ENCODE assay signal across 14 cellular contexts in genomic region chr2:207115715-207116364, GRCh38. TPM values are rescaled to one million over a fixed set of nuclear protein-coding genes. Genes with fewer than 3 reads are reported as not detected.
A peak's percentile ranks its signal among the peaks of the same experiment; 100 is the strongest.
DNase-seq lines count a peak whose midpoint lies in the region; ATAC-seq, FAIRE-seq and TF ChIP-seq lines count a peak whose summit lies in the region.
"Had no signal": no experiment of that assay in that cellular context is flagged by ENCODE, and none has a peak within 500 bp of the region (broad histone marks: within the 10 kb centered on the region; RNA-seq: fewer than 3 reads in every experiment).

No MANE protein-coding gene starts in this region.

- H3K79me1 ChIP-seq in H1 (ENCODE audit: low read depth, low read length) = no peaks in the 10 kb centered on the region; the same call in 1 of the 2 replicates

- H3F3A ChIP-seq in PC-3 (ENCODE audit: low read length, unreplicated experiment) = no peaks in the 10 kb centered on the region

- no peak overlapping the region for H3K27ac ChIP-seq in H1 (ENCODE audit: low read depth, low read length)
- H3K27ac ChIP-seq in keratinocyte (ENCODE audit: control insufficient read depth, insufficient read depth, low read length) = no peak overlapping the region
- H3K27ac ChIP-seq in PC-3 (ENCODE audit: low read length) = no peak overlapping the region
- H3K27ac ChIP-seq: KMS-11 had no signal

- no peak overlapping the region for H3K18ac ChIP-seq in H1 (ENCODE audit: extremely low read depth, low read length)

- H4K8ac ChIP-seq in H1 (ENCODE audit: extremely low read depth, insufficient read depth, low read length) = no peak overlapping the region

- no peak overlapping the region for H2BK15ac ChIP-seq in H1 (ENCODE audit: low read length)

- ATAC-seq in GM21529 (IDR thresholded peaks at IDR 0.05; ENCODE audit: unreplicated experiment) (no peak), GM21515 (IDR thresholded peaks at IDR 0.05; ENCODE audit: unreplicated experiment) (no peak), PC-3 (no peak)
- ATAC-seq: activated naive CD8-positive, alpha-beta T cell treated with anti-CD3 and anti-CD28 coated beads, Interleukin-2, amount 50 U/mL, for 24 hours; stimulated activated memory B cell treated with anti-CD40 and anti-IgM and Interleukin-4, amounts not matched to agents 10 μg/mL and 1 μg/mL and 100 μg/mL, for 72 hours had no signal

- no peak overlapping the region for H2BK12ac ChIP-seq in H1 (ENCODE audit: low read depth, low read length)

- H3K27me3 ChIP-seq in H1 (replicated peaks in 1 of 4; ENCODE audit: control insufficient read depth in 3 of 4, extremely low read depth in 1 of 4, insufficient read depth in 3 of 4, low read length in 3 of 4) = no peaks in the 10 kb centered on the region
- H3K27me3 ChIP-seq in keratinocyte (ENCODE audit: control insufficient read depth, extremely low read depth, insufficient read depth, low read length) = no peaks in the 10 kb centered on the region
- no peaks in the 10 kb centered on the region for H3K27me3 ChIP-seq in PC-3 (ENCODE audit: low read length)

- H3K9me2 ChIP-seq in PC-3 (replicated peaks; ENCODE audit: low read length) = no peaks in the 10 kb centered on the region

- H3K23ac ChIP-seq in H1 (ENCODE audit: insufficient read length) = no peak overlapping the region

- dilution Hi-C loops in keratinocyte (cut with MboI; ENCODE audit: extremely low pct_ligation_motif_present, low sequenced_read_pairs) = no loop called here

- intact Hi-C loops in PC-3 (cut with micrococcal nuclease) = no loop called here

- H3K56ac ChIP-seq in H1 (replicated peaks; ENCODE audit: insufficient read length, low read depth, low read length) = no peak overlapping the region

- H3K4me2 ChIP-seq in H1 (ENCODE audit: insufficient read depth in 1 of 2, low read depth in 2 of 2, low read length in 2 of 2) (no peak overlapping the region), keratinocyte (ENCODE audit: control insufficient read depth, extremely low read depth, insufficient read depth, low read depth, low read length) (no peak overlapping the region), PC-3 (ENCODE audit: low read length) (no peak overlapping the region)
- H3K4me2 ChIP-seq: KMS-11 had no signal

- H3K4ac ChIP-seq in H1 (replicated peaks; ENCODE audit: insufficient read length, low read depth, low read length) = no peak overlapping the region

- no TSS peak for BruUV-seq in PC-3 (replicated peaks; lab: Mats Ljungman, UMichigan)

- H4K91ac ChIP-seq in H1 (replicated peaks; ENCODE audit: insufficient read length, low read length) = no peak overlapping the region

- H3K36me3 ChIP-seq in H1 (ENCODE audit: control insufficient read depth in 2 of 4, insufficient read depth in 4 of 4, low read length in 3 of 4) (no peaks in the 10 kb centered on the region), keratinocyte (ENCODE audit: control insufficient read depth in 2 of 2, extremely low read depth in 1 of 2, insufficient read depth in 2 of 2, low read length in 2 of 2) (peaks cover 21 to 43% of the 10 kb centered on the region in 2 experiments), PC-3 (ENCODE audit: low read depth, low read length) (no peaks in the 10 kb centered on the region)

- no peak overlapping the region for H2BK5ac ChIP-seq in H1 (ENCODE audit: low read depth, low read length)

- DNase-seq in LHCN-M2 (ENCODE audit: low read depth) (peak; percentile 85), H1 (ENCODE audit: low read depth in 1 of 2, low spot score in 2 of 2) (no peak), keratinocyte (ENCODE audit: low read depth, low spot score) (no peak), stromal cell of bone marrow (ENCODE audit: low read depth) (peak; percentile 44), NCI-H510A (lab: John Stamatoyannopoulos, UW) (no peak), PC-3 (no peak)
- DNase-seq: activated CD4-positive, alpha-beta T cell treated with anti-CD3 and anti-CD28 coated beads, Interleukin-2, amount 50 U/mL, for 48 hours; activated naive CD8-positive, alpha-beta T cell treated with anti-CD3 and anti-CD28 coated beads, Interleukin-2, amount 50 U/mL, for 24 hours; NCI-H748 treated with DMSO at 0.1 percent for 48 hours; SW 1271 had no signal

- no peaks in the 10 kb centered on the region; a peak in 1 of 7 replicates for H3K4me1 ChIP-seq in H1 (replicated peaks in 1 of 4; ENCODE audit: control insufficient read depth in 3 of 4, insufficient read depth in 4 of 4, low read length in 3 of 4)
- H3K4me1 ChIP-seq in keratinocyte (ENCODE audit: control insufficient read depth, extremely low read depth, insufficient read depth, low read length) = no peaks in the 10 kb centered on the region
- peaks cover 10% of the 10 kb centered on the region for H3K4me1 ChIP-seq in PC-3 (ENCODE audit: insufficient read depth, low read length)

- H3K14ac ChIP-seq in H1 (ENCODE audit: insufficient read length) = no peak overlapping the region

- peaks cover 0 to 8% of the 10 kb centered on the region in 2 experiments; a peak in 2 of 4 replicates for H3K79me2 ChIP-seq in H1 (ENCODE audit: control insufficient read depth in 1 of 2, insufficient read depth in 2 of 2, low read length in 2 of 2)
- H3K79me2 ChIP-seq in keratinocyte (ENCODE audit: control insufficient read depth, insufficient read depth, low read length) = peaks cover 96% of the 10 kb centered on the region
- no peaks in the 10 kb centered on the region; the same call in 1 of the 2 replicates for H3K79me2 ChIP-seq in PC-3 (ENCODE audit: low read length)

- TF ChIP-seq CTCF in H1 (IDR thresholded peaks at IDR 0.05; ENCODE audit: control extremely low read depth in 1 of 3, insufficient read depth in 1 of 3, low read depth in 1 of 3, low read length in 3 of 3) = peak in 2 of 3 experiments; percentile 4 to 27; a peak in 1 of 4 replicates
- no peak for TF ChIP-seq CTCF in keratinocyte (optimal IDR thresholded peaks at IDR 0.05 in 1 of 3, IDR thresholded peaks at IDR 0.05 in 1 of 3, conservative IDR thresholded peaks at IDR 0.05 in 1 of 3; ENCODE audit: extremely low read depth in 1 of 3, insufficient read depth in 2 of 3, low read length in 3 of 3)
- TF ChIP-seq CTCF in PC-3 (conservative IDR thresholded peaks at IDR 0.05; ENCODE audit: low read depth, low read length) = no peak

- H3K9me3 ChIP-seq in H1 (ENCODE audit: insufficient read depth in 2 of 2, low read depth in 1 of 2, low read length in 1 of 2) = no peaks in the 10 kb centered on the region
- no peaks in the 10 kb centered on the region for H3K9me3 ChIP-seq in keratinocyte (ENCODE audit: control insufficient read depth, low read depth, low read length)
- H3K9me3 ChIP-seq in PC-3 (ENCODE audit: low read length) = no peaks in the 10 kb centered on the region

- H3K9ac ChIP-seq in H1 (replicated peaks in 1 of 4; ENCODE audit: extremely low read depth in 1 of 4, low read depth in 3 of 4, low read length in 3 of 4) (no peak overlapping the region), keratinocyte (ENCODE audit: control insufficient read depth, extremely low read depth, insufficient read depth, low read length) (no peak overlapping the region), PC-3 (ENCODE audit: low read length) (no peak overlapping the region)
- H3K9ac ChIP-seq: KMS-11 had no signal

- H3K4me3 ChIP-seq in H1 (ENCODE audit: extremely low read depth in 1 of 4, insufficient read depth in 2 of 4, low read depth in 3 of 4, low read length in 4 of 4) (no peak overlapping the region), keratinocyte (ENCODE audit: control insufficient read depth in 2 of 3, extremely low read depth in 1 of 3, insufficient read depth in 2 of 3, low read depth in 1 of 3, low read length in 3 of 3) (no peak overlapping the region), PC-3 (ENCODE audit: low read length) (no peak overlapping the region)

- H3K23me2 ChIP-seq in H1 (ENCODE audit: low read depth, low read length) = no peaks in the 10 kb centered on the region

- no peaks in the 10 kb centered on the region for H4K20me1 ChIP-seq in H1 (replicated peaks in 1 of 2; ENCODE audit: control insufficient read depth in 1 of 2, insufficient read depth in 2 of 2, low read length in 2 of 2)
- peaks cover 11% of the 10 kb centered on the region for H4K20me1 ChIP-seq in keratinocyte (ENCODE audit: control insufficient read depth, extremely low read depth, insufficient read depth, low read length)
- H4K20me1 ChIP-seq in PC-3 (ENCODE audit: low read length) = no peaks in the 10 kb centered on the region

- H2AK5ac ChIP-seq in H1 (ENCODE audit: low read depth, low read length) = no peak overlapping the region

- no peak for TF ChIP-seq EP300 in H1 (IDR thresholded peaks at IDR 0.05; ENCODE audit: borderline replicate concordance in 1 of 2, low read depth in 2 of 2, low read length in 2 of 2)

- WGBS in H1 (ENCODE audit: extremely low coverage in 1 of 2, insufficient coverage in 1 of 2, insufficient read length in 1 of 2, insufficient replicate concordance in 2 of 2, low coverage in 1 of 2, low lambda C conversion rate in 2 of 2, missing lambda C conversion rate in 1 of 2), 2 experiments = 79% methylated on average over 6 of the region's 6 CpGs; no CpG with 5 or more reads in 1 of the 2 experiments

- CTCF ChIA-PET in H1 (lab: Charles Lee; ENCODE audit: partially characterized antibody) (interaction anchor here (0.7 to 1.6 kb wide), 5 partner anchors 8 to 127 kb away, joined by 3 to 4 read pairs (median 4); no protein-coding TSS in a partner anchor), PC-3 (lab: Charles Lee) (no interaction called here)

- no peak for TF ChIP-seq POLR2A in H1 (IDR thresholded peaks at IDR 0.05; ENCODE audit: control extremely low read depth in 1 of 2, low read depth in 2 of 2, low read length in 2 of 2)

- no peak overlapping the region for H4K5ac ChIP-seq in H1 (ENCODE audit: insufficient read length, low read depth, low read length)

- peak; percentile 9 to 34; a peak in 3 of 4 replicates for TF ChIP-seq RAD21 in H1 (IDR thresholded peaks at IDR 0.05 in 1 of 2, conservative IDR thresholded peaks at IDR 0.05 in 1 of 2; ENCODE audit: low read depth in 2 of 2, low read length in 2 of 2)

- FAIRE-seq in H1 (lab: Jason Lieb, UNC) = peak; percentile 36
- FAIRE-seq in keratinocyte (lab: Jason Lieb, UNC) = peak; percentile 41

- H2AFZ ChIP-seq in H1 (ENCODE audit: low read length) (no peak overlapping the region), keratinocyte (ENCODE audit: control insufficient read depth, low read length) (no peak overlapping the region), PC-3 (ENCODE audit: low read length) (no peak overlapping the region)

- POLR2A ChIA-PET in H1 (lab: Charles Lee; ENCODE audit: partially characterized antibody) = no interaction called here
- POLR2A ChIA-PET in PC-3 (lab: Charles Lee; ENCODE audit: unreplicated experiment) = interaction anchor here (0.6 kb wide), 1 partner anchor 25 kb away, joined by 4 read pairs; no protein-coding TSS in a partner anchor

- H3K9me1 ChIP-seq in keratinocyte (ENCODE audit: control insufficient read depth, extremely low read depth, insufficient read depth, low read length) = peaks cover 5% of the 10 kb centered on the region

- no peak overlapping the region for H2BK20ac ChIP-seq in H1 (ENCODE audit: low read length)

- no peak overlapping the region for H2BK120ac ChIP-seq in H1 (replicated peaks; ENCODE audit: low read depth, low read length)

RNA-seq across cellular contexts. Expression of gene KLF7, which starts 49.9 kb away (rescaled TPM):
- total RNA-seq in LHCN-M2 (2014; rRNA removed) (11.4 and 11.6 TPM in 2 replicates), PC-3 (2014; rRNA removed) (4.0 and 5.6 TPM in 2 replicates)
- 8.2 TPM for polyA plus RNA-seq in LHCN-M2 (2012)
- 21.3 and 23.3 TPM in 2 replicates for total RNA-seq in H1 (2021; fragmentation: NEBNext Ultra II Directional; extraction: Animal tissue kit (Norgen Biotek cat#: 25700))
- polyA plus RNA-seq in H1 (2011; rRNA removed) (9.6 and 19.3 TPM in 2 replicates), keratinocyte (42.5 to 44.7 TPM (median 44.0 TPM) in 3 replicates)
- polyA plus RNA-seq in H1 (2011; cell fraction: cytosol; rRNA removed) = 11.3 TPM
- 28.7 TPM for polyA plus RNA-seq in H1 (2011; cell fraction: nucleus; rRNA removed)
- polyA plus RNA-seq in H1 (2012, experiment 1 of 2) = 7.7 to 13.3 TPM (median 12.2 TPM) in 4 replicates
- polyA plus RNA-seq in H1 (2012, experiment 2 of 2) = 1.4 TPM
- 16.1 TPM for polyA plus RNA-seq in H1 (2013, experiment 1 of 2)
- polyA plus RNA-seq in H1 (2013, experiment 2 of 2) = 16.9 TPM
- polyA minus RNA-seq in H1 (2011; rRNA and poly(A)+ RNA removed) = 21.9 and 35.0 TPM in 2 replicates
- polyA minus RNA-seq in H1 (2011; cell fraction: cytosol; rRNA and poly(A)+ RNA removed) = 13.7 TPM
- 37.5 TPM for polyA minus RNA-seq in H1 (2011; cell fraction: nucleus; rRNA and poly(A)+ RNA removed)
- 20.3 TPM for polyA plus RNA-seq in keratinocyte (2011; ENCODE audit: low read depth)
- 30.4 and 30.6 TPM in 2 replicates for polyA plus RNA-seq in keratinocyte (2011; cell fraction: cytosol; rRNA removed)
- 148 and 159 TPM in 2 replicates for polyA plus RNA-seq in keratinocyte (2011; cell fraction: nucleus; rRNA removed)
- polyA plus RNA-seq in keratinocyte (2012; ENCODE audit: low replicate concordance) = 22.7 and 30.7 TPM in 2 replicates
- polyA minus RNA-seq in keratinocyte = 130 to 189 TPM (median 170 TPM) in 3 replicates
- polyA minus RNA-seq in keratinocyte (2011; cell fraction: cytosol; rRNA and poly(A)+ RNA removed) = 17.1 TPM
- polyA minus RNA-seq in keratinocyte (2011; cell fraction: nucleus; rRNA and poly(A)+ RNA removed) = 66.6 and 144 TPM in 2 replicates

Comparison
In these comparisons a context has a peak if more than half of its experiments do, and no peak if none do; other contexts are left out.
1. DNase-seq: peak in LHCN-M2 (single experiment) and stromal cell of bone marrow (single experiment); none in H1 (0 of 2), keratinocyte (single experiment), NCI-H510A (single experiment) and PC-3 (single experiment).
2. CTCF ChIP-seq: peak in H1 (2 of 3); none in keratinocyte (0 of 3) and PC-3 (single experiment).